2 cellular contexts compared by ENCODE assay signal in genomic region chr1:61035880-61036279, GRCh38.
TF ChIP-seq lines count a peak whose summit lies in the region.

No MANE protein-coding gene starts in this region.

TF ChIP-seq in HEK293, 187 proteins besides CTCF, POLR2A, EP300 and RAD21:
- TF ChIP-seq PRDM10 (tag by site-specific recombination; IDR thresholded peaks at IDR 0.05) (peak; percentile 70), ZNF335 (tag by site-specific recombination; conservative IDR thresholded peaks at IDR 0.05) (no peak), PRDM2 (tag by site-specific recombination; IDR thresholded peaks at IDR 0.05; ENCODE audit: borderline replicate concordance) (no peak), ZNF623 (tag by site-specific recombination; IDR thresholded peaks at IDR 0.05) (no peak)

TF ChIP-seq in K562, 482 proteins besides CTCF, POLR2A, EP300 and RAD21 (continued from another document):
- TF ChIP-seq PRDM10 (IDR thresholded peaks at IDR 0.05; ENCODE audit: partially characterized antibody) (peak; percentile 95), ZNF696 (CRISPR knock-in tag; conservative IDR thresholded peaks at IDR 0.05) (no peak), NCOA4 (IDR thresholded peaks at IDR 0.05; ENCODE audit: partially characterized antibody) (no peak), ZNF561 (CRISPR knock-in tag; conservative IDR thresholded peaks at IDR 0.05) (no peak), ZBTB26 (CRISPR knock-in tag; IDR thresholded peaks at IDR 0.05) (no peak), ZHX1 (conservative IDR thresholded peaks at IDR 0.05; ENCODE audit: low read length) (no peak), THRB (CRISPR knock-in tag; conservative IDR thresholded peaks at IDR 0.05) (no peak), POLR3A (IDR thresholded peaks at IDR 0.05; ENCODE audit: borderline replicate concordance, extremely low read depth, insufficient read depth, insufficient read length) (no peak)
